8 cellular contexts compared by ENCODE assay signal in the genomic region with DNA sequence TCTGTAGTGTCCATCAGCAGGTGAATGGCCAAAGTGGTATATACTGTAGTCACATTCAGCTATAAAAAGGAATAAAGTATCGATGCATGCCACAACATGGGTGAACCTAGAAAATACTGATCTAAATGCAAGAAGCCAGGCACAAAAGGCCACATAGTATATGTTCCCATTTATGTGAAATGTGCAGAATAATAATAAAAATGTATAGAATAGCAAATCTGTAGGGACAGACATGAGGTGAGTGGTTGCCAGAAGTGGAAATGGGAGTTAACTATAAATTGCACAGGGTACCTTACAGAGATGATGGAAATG. TPM values are rescaled to one million over a fixed set of nuclear protein-coding genes. Genes with fewer than 3 reads are reported as not detected.
A peak's percentile ranks its signal among the peaks of the same experiment; 100 is the strongest.
DNase-seq lines count a peak whose midpoint lies in the region; TF ChIP-seq lines count a peak whose summit lies in the region.

No MANE protein-coding gene starts in this region.

- H3K4me1 ChIP-seq in Caco-2: no peaks in the 10 kb centered on the region
- H3K4me1 ChIP-seq in PC-9 (replicated peaks; ENCODE audit: insufficient read depth): no peaks in the 10 kb centered on the region
- H3K4me1 ChIP-seq in trophoblast cell (ENCODE audit: control insufficient read depth in 1 of 2, insufficient read depth in 2 of 2, low read length in 2 of 2): peaks cover 0 to 5% of the 10 kb centered on the region in 2 experiments

- H3K4me3 ChIP-seq in Caco-2 (ENCODE audit: low read depth, low read length) (no peak overlapping the region), PC-9 (no peak overlapping the region), dorsolateral prefrontal cortex (no peak overlapping the region), trophoblast cell (ENCODE audit: low read depth, low read length) (no peak overlapping the region), H7 (ENCODE audit: insufficient read depth, low read depth, low read length) (no peak overlapping the region)

- H2AK5ac ChIP-seq in trophoblast cell (ENCODE audit: low read length): no peak overlapping the region

- no peak overlapping the region for H3K14ac ChIP-seq in trophoblast cell (ENCODE audit: low read length)

- H3K27me3 ChIP-seq in Caco-2 (replicated peaks; ENCODE audit: control insufficient read depth, insufficient read depth, low read length) (no peaks in the 10 kb centered on the region), PC-9 (ENCODE audit: insufficient read depth, low read depth) (no peaks in the 10 kb centered on the region), dorsolateral prefrontal cortex (no peaks in the 10 kb centered on the region), trophoblast cell (ENCODE audit: insufficient read depth, low read length) (no peaks in the 10 kb centered on the region), H7 (ENCODE audit: control insufficient read depth, insufficient read depth, low read length) (no peaks in the 10 kb centered on the region)

- no peaks in the 10 kb centered on the region for H4K20me1 ChIP-seq in PC-9 (ENCODE audit: insufficient read depth)

- H2BK5ac ChIP-seq in trophoblast cell (ENCODE audit: low read depth, low read length, poor library complexity): no peak overlapping the region

- no TSS peak for BruUV-seq in Caco-2 (replicated peaks; lab: Mats Ljungman, UMichigan)
- no TSS peak for BruUV-seq in PC-9 (replicated peaks; lab: Mats Ljungman, UMichigan)

- H3K4ac ChIP-seq in trophoblast cell (ENCODE audit: low read depth, low read length): no peak overlapping the region

- H3K27me3 Mint-ChIP-seq in Caco-2 (ENCODE audit: insufficient read depth, unreplicated experiment): no peaks in the 10 kb centered on the region

- DNase-seq in Caco-2 (no peak), PC-9 (no peak), dorsolateral prefrontal cortex (no peak), trophoblast cell (no peak), NCI-H2196 (lab: John Stamatoyannopoulos, UW; ENCODE audit: unreplicated experiment) (no peak), H7 (no peak), NCI-H1930 (lab: John Stamatoyannopoulos, UW) (no peak), SKM-1 treated with dmso at 0.1 percent for 144 hours (lab: John Stamatoyannopoulos, UW; ENCODE audit: unreplicated experiment) (no peak)

- H3K27ac Mint-ChIP-seq in Caco-2 (ENCODE audit: unreplicated experiment): peak overlapping the region; percentile 93

- POLR2A ChIA-PET in Caco-2 (lab: Charles Lee): no interaction called here
- POLR2A ChIA-PET in PC-9 (lab: Charles Lee; ENCODE audit: unreplicated experiment): no interaction called here

- H3K79me1 ChIP-seq in trophoblast cell (ENCODE audit: low read length): peaks cover 17% of the 10 kb centered on the region

- no peak overlapping the region for H3K18ac ChIP-seq in trophoblast cell (ENCODE audit: low read length)

- H4K91ac ChIP-seq in trophoblast cell (ENCODE audit: low read depth, low read length): peak overlapping the region; percentile 37

- CTCF ChIA-PET in Caco-2 (lab: Charles Lee): no interaction called here
- CTCF ChIA-PET in PC-9 (lab: Charles Lee): no interaction called here

- no peak overlapping the region for H4K8ac ChIP-seq in trophoblast cell (ENCODE audit: low read depth, low read length)

- H3K79me2 ChIP-seq in PC-9 (ENCODE audit: low read depth): no peaks in the 10 kb centered on the region
- no peaks in the 10 kb centered on the region for H3K79me2 ChIP-seq in trophoblast cell (ENCODE audit: control insufficient read depth, insufficient read depth, low read length, poor library complexity)

- peak overlapping the region; percentile 100 for H3K27ac ChIP-seq in PC-9
- H3K27ac ChIP-seq in dorsolateral prefrontal cortex: peak overlapping the region in 55 of 59 donors; percentile 4 to 94 (median 74)
- H3K27ac ChIP-seq in trophoblast cell (ENCODE audit: low read depth, low read length): peak overlapping the region; percentile 92

- no peak for TF ChIP-seq CTCF in Caco-2 (IDR thresholded peaks at IDR 0.05; ENCODE audit: insufficient read depth in 1 of 2, low read depth in 1 of 2, low read length in 1 of 2, severe bottlenecking in 1 of 2, unreplicated experiment in 1 of 2)
- no peak for TF ChIP-seq CTCF in PC-9 (conservative IDR thresholded peaks at IDR 0.05)
- TF ChIP-seq CTCF in dorsolateral prefrontal cortex (IDR thresholded peaks at IDR 0.05 in 54 of 56, conservative IDR thresholded peaks at IDR 0.05 in 2 of 56; ENCODE audit: low read depth in 1 of 56, partially characterized antibody in 56 of 56): no peak

- peaks cover 17% of the 10 kb centered on the region for H3K36me3 ChIP-seq in Caco-2 (ENCODE audit: control insufficient read depth, insufficient read depth, low read length)
- H3K36me3 ChIP-seq in PC-9 (ENCODE audit: low read depth): peaks cover 34% of the 10 kb centered on the region
- peaks cover 53 to 64% of the 10 kb centered on the region in 2 experiments for H3K36me3 ChIP-seq in trophoblast cell (ENCODE audit: control insufficient read depth in 1 of 2, insufficient read depth in 2 of 2, low read length in 2 of 2)
- H3K36me3 ChIP-seq in H7 (replicated peaks; ENCODE audit: control insufficient read depth, insufficient read depth, low read length): peaks cover 32% of the 10 kb centered on the region

- H2BK12ac ChIP-seq in trophoblast cell (ENCODE audit: low read length): no peak overlapping the region

- no peak overlapping the region for H3K23ac ChIP-seq in trophoblast cell (ENCODE audit: low read length)

- H2AFZ ChIP-seq in PC-9 (no peak overlapping the region), trophoblast cell (ENCODE audit: insufficient read depth, low read length, poor library complexity) (no peak overlapping the region)

- H3K9me3 ChIP-seq in Caco-2 (peaks cover 29% of the 10 kb centered on the region), PC-9 (ENCODE audit: insufficient read depth, low read depth) (peaks cover 26% of the 10 kb centered on the region), trophoblast cell (ENCODE audit: insufficient read depth, low read depth, low read length) (peaks cover 24% of the 10 kb centered on the region)

- WGBS in trophoblast cell (ENCODE audit: extremely low coverage, insufficient coverage, insufficient read length): no CpG with 5 or more reads among the region's 1 CpG

- no peak overlapping the region for H3K4me2 ChIP-seq in PC-9
- no peak overlapping the region for H3K4me2 ChIP-seq in trophoblast cell (ENCODE audit: low read length)

- no peaks in the 10 kb centered on the region for H3K4me1 Mint-ChIP-seq in Caco-2 (ENCODE audit: low read depth, unreplicated experiment)

- peaks cover 62% of the 10 kb centered on the region for H3F3A ChIP-seq in PC-9 (ENCODE audit: insufficient read depth, low read depth)

- no peaks in the 10 kb centered on the region for H3K9me2 ChIP-seq in PC-9 (ENCODE audit: insufficient read depth)

- no peak overlapping the region for H3K9ac ChIP-seq in trophoblast cell (ENCODE audit: low read length)

- no peak overlapping the region for H4K12ac ChIP-seq in trophoblast cell (ENCODE audit: low read depth, low read length)

- peaks cover 91% of the 10 kb centered on the region for H3K36me3 Mint-ChIP-seq in Caco-2 (ENCODE audit: insufficient read depth, unreplicated experiment)

- H3K9me3 Mint-ChIP-seq in Caco-2 (ENCODE audit: unreplicated experiment): no peaks in the 10 kb centered on the region

- intact Hi-C loops in Caco-2 (cut with micrococcal nuclease; ENCODE audit: unreplicated experiment) (no loop called here), PC-9 (cut with micrococcal nuclease; ENCODE audit: unreplicated experiment) (no loop called here), dorsolateral prefrontal cortex (cut with DNase I) (no loop called here)

- H2BK120ac ChIP-seq in trophoblast cell (ENCODE audit: insufficient read depth, low read length, poor library complexity): no peak overlapping the region

- H3K4me3 Mint-ChIP-seq in Caco-2 (ENCODE audit: unreplicated experiment): peak overlapping the region; percentile 37

RNA-seq across cellular contexts. Expression of a gene that starts 23.1 kb away (rescaled TPM):
- total RNA-seq in Caco-2 (2022) (64.2 and 64.6 TPM in 2 replicates), PC-9 (2021) (32.4 and 35.8 TPM in 2 replicates), dorsolateral prefrontal cortex (100 to 1,000 TPM in 1 of 120 experiments, 10 to 100 TPM in 119; 17.7 to 114 (median 61.1) TPM)
- 9.9 and 10.6 TPM in 2 replicates for polyA plus RNA-seq in trophoblast cell (2013)
- total RNA-seq in H7 (2014; rRNA removed; shearing (Covaris generic)): 59.7 and 71.4 TPM in 2 replicates

RNA-seq across cellular contexts. Expression of a gene that starts 47.6 kb away (rescaled TPM):
- total RNA-seq in Caco-2 (2022): 132 and 145 TPM in 2 replicates
- 59.6 and 66.9 TPM in 2 replicates for total RNA-seq in PC-9 (2021)
- 100 to 1,000 TPM in 99 of 120 experiments, 10 to 100 TPM in 21; 81.6 to 155 (median 110) TPM for total RNA-seq in dorsolateral prefrontal cortex
- polyA plus RNA-seq in trophoblast cell (2013): 48.9 and 52.2 TPM in 2 replicates
- 65.0 and 67.2 TPM in 2 replicates for total RNA-seq in H7 (2014; rRNA removed; shearing (Covaris generic))
